Comparison of ENCODE assay signal across 14 cellular contexts in genomic region chr5:142262683-142263082, GRCh38.
DNase-seq lines count a peak whose midpoint lies in the region; ATAC-seq and TF ChIP-seq lines count a peak whose summit lies in the region.
"Had no signal": no experiment of that assay in that cellular context is flagged by ENCODE, and none has a peak within 500 bp of the region (broad histone marks: within the 10 kb centered on the region; RNA-seq: fewer than 3 reads in every experiment).

No MANE protein-coding gene starts in this region.

- ATAC-seq in GM23338 = no peak

- H3K27ac ChIP-seq in GM23338 (ENCODE audit: low read depth) (peak overlapping the region; percentile 1; the same call in 1 of the 2 replicates), mesenchymal stem cell (ENCODE audit: low read length, poor library complexity, severe bottlenecking) (peak overlapping the region; percentile 87)
- H3K27ac ChIP-seq: C4-2B had no signal

- no peak overlapping the region for H3K4ac ChIP-seq in mesenchymal stem cell (ENCODE audit: low read depth in 1 of 2, low read length in 2 of 2)

- H3K9me3 Mint-ChIP-seq in GM23338 = peaks cover 3% of the 10 kb centered on the region; the same call in 2 of the 3 replicates

- H3K14ac ChIP-seq in mesenchymal stem cell (ENCODE audit: low read length in 2 of 2) = no peak overlapping the region

- H3K27me3 ChIP-seq in GM23338 (ENCODE audit: insufficient read depth) (no peaks in the 10 kb centered on the region), mesenchymal stem cell (ENCODE audit: control insufficient read depth in 1 of 2, insufficient read depth in 1 of 2, low read length in 2 of 2) (no peaks in the 10 kb centered on the region)

- H3K4me3 ChIP-seq in GM23338 (no peak overlapping the region), mesenchymal stem cell (ENCODE audit: insufficient read depth in 1 of 2, low read depth in 1 of 2, low read length in 2 of 2) (no peak overlapping the region)

- no peaks in the 10 kb centered on the region for H3K9me3 ChIP-seq in mesenchymal stem cell (ENCODE audit: control insufficient read depth, low read length)
- H3K9me3 ChIP-seq: Caco-2 had no signal

- DNase-seq in GM23338 (ENCODE audit: low spot score) = no peak
- peak; percentile 42 for DNase-seq in glomerular visceral epithelial cell (ENCODE audit: extremely low spot score)
- DNase-seq in mesenchymal stem cell = no peak
- no peak for DNase-seq in hepatic stellate cell (ENCODE audit: low spot score)
- no peak for DNase-seq in activated CD8-positive, alpha-beta memory T cell treated with anti-CD3 and anti-CD28 coated beads for 24 hours
- DNase-seq in activated effector memory CD4-positive, alpha-beta T cell treated with Interleukin-2 at 50 U/mL for 16 hours = no peak
- DNase-seq: AML-193; Caco-2; CD4-positive, alpha-beta T cell; DMS153; DMS79 treated with DMSO at 0.1 percent for 48 hours; GF-D8; H9 had no signal

- TF ChIP-seq CTCF in GM23338 (conservative IDR thresholded peaks at IDR 0.05; ENCODE audit: low read depth in 2 of 2) = no peak

- H3K36me3 Mint-ChIP-seq in GM23338 (ENCODE audit: low read depth) = peaks cover 5% of the 10 kb centered on the region

- H3K36me3 ChIP-seq in GM23338 (ENCODE audit: insufficient read depth) (peaks cover 4% of the 10 kb centered on the region; the same call in 1 of the 2 replicates), mesenchymal stem cell (ENCODE audit: control insufficient read depth in 1 of 2, insufficient read depth in 2 of 2, low read depth in 1 of 2, low read length in 2 of 2) (no peaks in the 10 kb centered on the region)

- H3K9ac ChIP-seq in mesenchymal stem cell (ENCODE audit: low read length) = no peak overlapping the region

- H3K4me1 Mint-ChIP-seq in GM23338 = peaks cover 26% of the 10 kb centered on the region

- H2AFZ ChIP-seq in GM23338 (no peak overlapping the region; the same call in 1 of the 2 replicates), mesenchymal stem cell (ENCODE audit: low read depth, low read length) (no peak overlapping the region)

- H2BK5ac ChIP-seq in mesenchymal stem cell (ENCODE audit: low read depth, low read length, poor library complexity, severe bottlenecking) = no peak overlapping the region

- no peak overlapping the region for H2BK12ac ChIP-seq in mesenchymal stem cell (ENCODE audit: low read length in 2 of 2)

- no peak overlapping the region for H3K23ac ChIP-seq in mesenchymal stem cell (ENCODE audit: low read length in 2 of 2)

- WGBS in mesenchymal stem cell = 93% methylated on average over 6 of the region's 6 CpGs

- H4K91ac ChIP-seq in mesenchymal stem cell (ENCODE audit: low read length) = no peak overlapping the region

- no peak overlapping the region for H4K8ac ChIP-seq in mesenchymal stem cell (ENCODE audit: low read length)

- peaks cover 26% of the 10 kb centered on the region for H3K4me1 ChIP-seq in GM23338 (ENCODE audit: insufficient read depth)
- peaks cover 10% of the 10 kb centered on the region for H3K4me1 ChIP-seq in mesenchymal stem cell (ENCODE audit: control insufficient read depth, insufficient read depth, low read depth, low read length)

- peaks cover 5% of the 10 kb centered on the region for H3F3A ChIP-seq in GM23338 (replicated peaks; ENCODE audit: low read depth)

- H3K27me3 Mint-ChIP-seq in GM23338 (ENCODE audit: insufficient read depth, low read depth, poor library complexity) = peaks cover 6% of the 10 kb centered on the region
- H3K27me3 Mint-ChIP-seq: CD4-positive, alpha-beta T cell had no signal

- H2AK5ac ChIP-seq in mesenchymal stem cell (ENCODE audit: low read length, severe bottlenecking) = no peak overlapping the region

- no peaks in the 10 kb centered on the region for H4K20me1 ChIP-seq in GM23338 (replicated peaks; ENCODE audit: insufficient read depth)

- H3K79me1 ChIP-seq in mesenchymal stem cell (replicated peaks; ENCODE audit: low read length, poor library complexity, severe bottlenecking) = no peaks in the 10 kb centered on the region

- H3K4me3 Mint-ChIP-seq in GM23338 = no peak overlapping the region
- H3K4me3 Mint-ChIP-seq: CD4-positive, alpha-beta T cell; H9 had no signal

- no peak overlapping the region for H2BK120ac ChIP-seq in mesenchymal stem cell (ENCODE audit: low read depth, low read length)

- H2BK15ac ChIP-seq in mesenchymal stem cell (ENCODE audit: low read depth, poor library complexity, severe bottlenecking) = no peak overlapping the region

- no peak overlapping the region for H3K18ac ChIP-seq in mesenchymal stem cell (ENCODE audit: low read depth in 1 of 2, low read length in 2 of 2)

- peaks cover 4% of the 10 kb centered on the region; the same call in 1 of the 2 replicates for H3K9me2 ChIP-seq in GM23338 (ENCODE audit: insufficient read depth)

- no peaks in the 10 kb centered on the region for H3K79me2 ChIP-seq in GM23338 (replicated peaks; ENCODE audit: insufficient read depth)

- H3K4me2 ChIP-seq in GM23338 = no peak overlapping the region
- H3K4me2 ChIP-seq in mesenchymal stem cell (ENCODE audit: low read length, poor library complexity, severe bottlenecking) = no peak overlapping the region

- H3K27ac Mint-ChIP-seq in GM23338 = peak overlapping the region; percentile 10; the same call in 1 of the 2 replicates
- H3K27ac Mint-ChIP-seq: CD4-positive, alpha-beta T cell had no signal

TF ChIP-seq in GM23338, 12 proteins besides CTCF, POLR2A, EP300 and RAD21:
- TF ChIP-seq POLR2AphosphoS5 (IDR thresholded peaks at IDR 0.05; ENCODE audit: low read depth) = no peak
- TF ChIP-seq JUNB (IDR thresholded peaks at IDR 0.05; ENCODE audit: unreplicated experiment) = no peak
TF ChIP-seq in GM23338: peak in this region for 0.
